ENCODE assay signal across 10 cellular contexts in the genomic region with DNA sequence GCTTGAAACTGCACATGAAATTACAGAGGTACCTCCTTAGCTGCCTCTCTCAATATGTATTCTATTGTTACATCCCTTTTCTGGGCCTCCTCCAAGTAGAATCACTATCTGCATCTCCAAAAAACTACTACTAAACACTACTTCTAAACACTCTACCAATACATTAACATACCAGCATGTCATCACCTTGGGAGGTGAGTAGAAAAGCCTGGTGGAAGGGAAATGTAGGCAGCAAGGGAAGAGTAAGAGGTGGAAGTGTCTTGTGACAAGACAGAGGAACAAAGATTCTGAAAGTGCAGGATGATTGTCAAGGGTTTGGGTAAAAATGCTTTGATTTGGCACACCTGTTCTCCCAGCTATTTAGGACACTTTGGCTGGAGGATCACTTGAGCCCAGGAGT. TPM values are rescaled to one million over a fixed set of nuclear protein-coding genes. Genes with fewer than 3 reads are reported as not detected.
"Had no signal": no experiment of that assay in that cellular context is flagged by ENCODE, and none has a peak within 500 bp of the region (broad histone marks: within the 10 kb centered on the region; RNA-seq: fewer than 3 reads in every experiment).

No MANE protein-coding gene starts in this region.

- H3K27ac Mint-ChIP-seq: GM23338, HFFc6, IgD-negative memory B cell had no signal

- H3K4me2 ChIP-seq: GM23338 had no signal

- DNase-seq: H7, HFFc6 had no signal

- H3K4me3 Mint-ChIP-seq: GM23338, HFFc6 had no signal

- H3K36me3 ChIP-seq: HAP-1 had no signal

- H2AFZ ChIP-seq: GM23338 had no signal

- H3K9me3 Mint-ChIP-seq: GM23338, HFFc6, IgD-negative memory B cell had no signal

- H3K27ac ChIP-seq: HL-60 had no signal

- ATAC-seq: GM23338, HCT116, HepG2 had no signal

- H3K9me3 ChIP-seq: HAP-1 had no signal

- H3K4me3 ChIP-seq: GM23338, HAP-1 had no signal

- FAIRE-seq: HepG2 had no signal

- H3K4me1 ChIP-seq: HAP-1 had no signal

RNA-seq across cellular contexts. Expression of gene AFM, which starts 3.5 kb away (rescaled TPM):
- total RNA-seq: GM23338, H4, H7, HFFc6, HT1080 had no signal
